In genomic region chr3:173513123-173513522, GRCh38 we compare ENCODE assay signal across 22 cellular contexts.
DNase-seq lines count a peak whose midpoint lies in the region; ATAC-seq and TF ChIP-seq lines count a peak whose summit lies in the region.
"Had no signal": no experiment of that assay in that cellular context is flagged by ENCODE, and none has a peak within 500 bp of the region (broad histone marks: within the 10 kb centered on the region; RNA-seq: fewer than 3 reads in every experiment).

No MANE protein-coding gene starts in this region.

- no peaks in the 10 kb centered on the region for H3K27me3 ChIP-seq in colonic mucosa
- H3K27me3 ChIP-seq: body of pancreas, dorsolateral prefrontal cortex, heart right ventricle had no signal

- H3K36me3 ChIP-seq in colonic mucosa, result no peaks in the 10 kb centered on the region
- H3K36me3 ChIP-seq: heart right ventricle had no signal

- peak; percentile 39 for DNase-seq in epithelial cell of esophagus (ENCODE audit: low read depth)
- no peak for DNase-seq in colonic mucosa
- no peak for DNase-seq in cerebellum (ENCODE audit: low spot score)
- no peak for DNase-seq in T-helper 2 cell
- DNase-seq: activated CD8-positive, alpha-beta memory T cell treated with anti-CD3 and anti-CD28 coated beads, Interleukin-2, amount 50 U/mL, for 48 hours; activated naive CD4-positive, alpha-beta T cell treated with anti-CD3 and anti-CD28 coated beads, Interleukin-2, amount 50 U/mL, for 16 hours; AML-193; body of pancreas; dorsolateral prefrontal cortex; GF-D8; heart right ventricle; Karpas-422; kidney; mesendoderm; NCI-H1436; NCI-H2227 treated with DMSO at 0.1 percent for 48 hours; retina; SHP77 treated with DMSO at 0.1 percent for 48 hours had no signal

- no peak overlapping the region for H3K27ac ChIP-seq in colonic mucosa
- H3K27ac ChIP-seq: body of pancreas, dorsolateral prefrontal cortex, heart right ventricle had no signal

- peak; percentile 86 for ATAC-seq in GM18858 (IDR thresholded peaks at IDR 0.05; ENCODE audit: unreplicated experiment)
- ATAC-seq in GM21529 (IDR thresholded peaks at IDR 0.05; ENCODE audit: unreplicated experiment), result peak; percentile 60
- ATAC-seq in HG03378 (IDR thresholded peaks at IDR 0.05; ENCODE audit: unreplicated experiment), result peak; percentile 77
- ATAC-seq: activated CD4-positive, CD25-positive, alpha-beta regulatory T cell treated with anti-CD3 and anti-CD28 coated beads, Interleukin-2, amount 50 U/mL, for 24 hours; body of pancreas; heart right ventricle had no signal

- intact Hi-C loops in colonic mucosa (cut with DNase I), result no loop called here

- H3K9ac ChIP-seq in colonic mucosa (ENCODE audit: low read depth in 2 of 2, low read length in 2 of 2), result no peak overlapping the region

- H3K9me3 ChIP-seq in colonic mucosa, result no peaks in the 10 kb centered on the region
- H3K9me3 ChIP-seq: body of pancreas had no signal

- TF ChIP-seq CTCF in epithelial cell of esophagus (IDR thresholded peaks at IDR 0.05; ENCODE audit: insufficient read depth, low read depth, low read length, missing control alignments) (no peak), colonic mucosa (IDR thresholded peaks at IDR 0.05) (no peak)

- H3K4me1 ChIP-seq in colonic mucosa, result no peaks in the 10 kb centered on the region
- H3K4me1 ChIP-seq: body of pancreas had no signal

- no peak overlapping the region for H3K4me3 ChIP-seq in epithelial cell of esophagus (ENCODE audit: low read length)
- H3K4me3 ChIP-seq in colonic mucosa, result no peak overlapping the region
- H3K4me3 ChIP-seq: body of pancreas, dorsolateral prefrontal cortex, heart right ventricle had no signal
